ENCODE assay signal across 8 cellular contexts in genomic region chr11:65873280-65874156, GRCh38. TPM values are rescaled to one million over a fixed set of nuclear protein-coding genes. Genes with fewer than 3 reads are reported as not detected.
DNase-seq lines count a peak whose midpoint lies in the region; ATAC-seq, FAIRE-seq and TF ChIP-seq lines count a peak whose summit lies in the region.

No MANE protein-coding gene starts in this region.

- peaks cover 1% of the 10 kb centered on the region for H3K36me3 Mint-ChIP-seq in astrocyte (ENCODE audit: low read depth, unreplicated experiment)

- DNase-seq in NCI-H2029 treated with DMSO at 0.1 percent for 48 hours (lab: John Stamatoyannopoulos, UW) (peak; percentile 64), T-helper 9 cell (peak; percentile 97), astrocyte (ENCODE audit: low read depth) (peak; percentile 70), hepatic stellate cell (ENCODE audit: low spot score) (peak; percentile 93), retinal pigment epithelial cell (ENCODE audit: low read depth) (peak; percentile 48), cortex of kidney (lab: John Stamatoyannopoulos, UW) (no peak)

- no peaks in the 10 kb centered on the region for H3K27me3 ChIP-seq in astrocyte (ENCODE audit: insufficient read depth, low read length)

- H3K79me2 ChIP-seq in astrocyte (ENCODE audit: insufficient read depth, low read length): peaks cover 44% of the 10 kb centered on the region

- H4K20me1 ChIP-seq in astrocyte (ENCODE audit: insufficient read depth, low read length): peaks cover 33% of the 10 kb centered on the region

- peak; percentile 78 for ATAC-seq in GM18505 (IDR thresholded peaks at IDR 0.05; ENCODE audit: unreplicated experiment)
- peak; percentile 71 for ATAC-seq in HG02981 (IDR thresholded peaks at IDR 0.05; ENCODE audit: unreplicated experiment)

- peaks cover 7% of the 10 kb centered on the region for H3K4me1 Mint-ChIP-seq in astrocyte (ENCODE audit: low read depth, unreplicated experiment)

- peaks cover 29% of the 10 kb centered on the region for H3K4me1 ChIP-seq in astrocyte (ENCODE audit: insufficient read depth, low read length)

- H3K4me2 ChIP-seq in astrocyte (ENCODE audit: low read length): peak overlapping the region; percentile 100

- no peaks in the 10 kb centered on the region for H3K9me3 ChIP-seq in astrocyte (ENCODE audit: insufficient read depth, low read depth, low read length)

- H3K9me3 Mint-ChIP-seq in astrocyte (ENCODE audit: unreplicated experiment): no peaks in the 10 kb centered on the region

- peak overlapping the region; percentile 93 for H3K27ac Mint-ChIP-seq in astrocyte (ENCODE audit: unreplicated experiment)

- H3K27me3 Mint-ChIP-seq in astrocyte (ENCODE audit: low read depth, unreplicated experiment): no peaks in the 10 kb centered on the region

- peak overlapping the region; percentile 80 for H3K4me3 ChIP-seq in astrocyte (ENCODE audit: insufficient read depth, low read depth, low read length)
- peak overlapping the region; percentile 75 for H3K4me3 ChIP-seq in retinal pigment epithelial cell (ENCODE audit: low read length)

- peak overlapping the region; percentile 69 for H3K27ac ChIP-seq in astrocyte (ENCODE audit: low read depth, low read length)

- no peak for TF ChIP-seq CTCF in astrocyte (IDR thresholded peaks at IDR 0.05; ENCODE audit: insufficient read depth, low read depth, low read length)
- TF ChIP-seq CTCF in retinal pigment epithelial cell (conservative IDR thresholded peaks at IDR 0.05; ENCODE audit: low read depth, low read length): no peak

- H3K9ac ChIP-seq in astrocyte (ENCODE audit: low read length): peak overlapping the region; percentile 92

- peaks cover 9% of the 10 kb centered on the region for H3K36me3 ChIP-seq in astrocyte (ENCODE audit: insufficient read depth, low read length)

- no peak for FAIRE-seq in astrocyte (lab: Jason Lieb, UNC)

- peak; percentile 66 for TF ChIP-seq POLR2A in GM18505 (IDR thresholded peaks at IDR 0.05; ENCODE audit: borderline replicate concordance, extremely low read depth, insufficient read depth, insufficient read length)

- peak overlapping the region; percentile 78 for H2AFZ ChIP-seq in astrocyte (ENCODE audit: low read depth, low read length)

- peak overlapping the region; percentile 91 for H3K4me3 Mint-ChIP-seq in astrocyte (ENCODE audit: unreplicated experiment)

RNA-seq across cellular contexts. Expression of gene EFEMP2, which starts 0.9 kb away (rescaled TPM):
- 97.3 and 119 TPM in 2 replicates for total RNA-seq in astrocyte

RNA-seq across cellular contexts. Expression of gene CTSW, which starts 6.1 kb away (rescaled TPM):
- total RNA-seq in astrocyte: not detected in 2 replicates

RNA-seq across cellular contexts. Expression of gene MUS81, which starts 13.3 kb away (rescaled TPM):
- 59.9 and 64.3 TPM in 2 replicates for total RNA-seq in astrocyte

RNA-seq across cellular contexts. Expression of gene FIBP, which starts 14.8 kb away (rescaled TPM):
- total RNA-seq in astrocyte: 67.4 and 68.7 TPM in 2 replicates

RNA-seq across cellular contexts. Expression of gene CFL1, which starts 15.5 kb away (rescaled TPM):
- total RNA-seq in astrocyte: 1,793 and 1,931 TPM in 2 replicates
